ENCODE assay signal across 1 cellular context in genomic region chr19:3976495-3977241, GRCh38.
TF ChIP-seq lines count a peak whose summit lies in the region.

No MANE protein-coding gene starts in this region.

TF ChIP-seq in HepG2, 621 proteins besides CTCF, POLR2A, EP300 and RAD21:
- TF ChIP-seq ZNF556 (CRISPR knock-in tag; IDR thresholded peaks at IDR 0.05; ENCODE audit: borderline replicate concordance): no peak
- no peak for TF ChIP-seq ZHX2 (IDR thresholded peaks at IDR 0.05; ENCODE audit: low read depth)
- TF ChIP-seq ZHX2 (CRISPR knock-in tag; IDR thresholded peaks at IDR 0.05; ENCODE audit: borderline replicate concordance): no peak
- peak; percentile 0; the same call in 1 of the 2 replicates for TF ChIP-seq POLR2AphosphoS2 (IDR thresholded peaks at IDR 0.05; ENCODE audit: low read depth, low read length)
- 0 out of 2 replicates have a peak, but pooled peaks have one; percentile 4 for TF ChIP-seq ZFX (CRISPR knock-in tag; IDR thresholded peaks at IDR 0.05; ENCODE audit: low read depth)
- peak; percentile 81 for TF ChIP-seq RBFOX2 (IDR thresholded peaks at IDR 0.05; ENCODE audit: low read depth, low read length)
- no peak for TF ChIP-seq IRF1 (CRISPR knock-in tag; IDR thresholded peaks at IDR 0.05; ENCODE audit: low read depth)
- no peak for TF ChIP-seq ATRX (CRISPR knock-in tag; IDR thresholded peaks at IDR 0.05; ENCODE audit: borderline replicate concordance)
- TF ChIP-seq JUND (CRISPR knock-in tag; IDR thresholded peaks at IDR 0.05): no peak
- TF ChIP-seq POLR2G (IDR thresholded peaks at IDR 0.05; ENCODE audit: low read depth, low read length): peak; percentile 55
- TF ChIP-seq ESRRA (CRISPR knock-in tag; IDR thresholded peaks at IDR 0.05; ENCODE audit: low read depth): no peak
- TF ChIP-seq ZNF75D (CRISPR knock-in tag; IDR thresholded peaks at IDR 0.05; ENCODE audit: borderline replicate concordance): no peak
- TF ChIP-seq KDM6A (CRISPR knock-in tag; IDR thresholded peaks at IDR 0.05; ENCODE audit: low read depth): no peak
- TF ChIP-seq SKIL (CRISPR knock-in tag; IDR thresholded peaks at IDR 0.05; ENCODE audit: borderline replicate concordance): no peak
- TF ChIP-seq SOX13 (IDR thresholded peaks at IDR 0.05): no peak
- TF ChIP-seq SOX13 (CRISPR knock-in tag; conservative IDR thresholded peaks at IDR 0.05 in 1 of 2, IDR thresholded peaks at IDR 0.05 in 1 of 2): peak in 1 of 2 experiments; percentile 66; a peak in 1 of 4 replicates
- peak; percentile 82 for TF ChIP-seq RBM22 (optimal IDR thresholded peaks at IDR 0.05; ENCODE audit: low read length)
- TF ChIP-seq PRPF4 (IDR thresholded peaks at IDR 0.05; ENCODE audit: low read depth, low read length, poor library complexity, severe bottlenecking): peak; percentile 12
- no peak for TF ChIP-seq RCOR2 (CRISPR knock-in tag; IDR thresholded peaks at IDR 0.05)
